25 cellular contexts compared by ENCODE assay signal in genomic region chr3:114712728-114713492, GRCh38.
DNase-seq lines count a peak whose midpoint lies in the region; ATAC-seq, FAIRE-seq and TF ChIP-seq lines count a peak whose summit lies in the region.
"Had no signal": no experiment of that assay in that cellular context is flagged by ENCODE, and none has a peak within 500 bp of the region (broad histone marks: within the 10 kb centered on the region; RNA-seq: fewer than 3 reads in every experiment).

No MANE protein-coding gene starts in this region.

- no peaks in the 10 kb centered on the region for H4K20me1 ChIP-seq in keratinocyte (ENCODE audit: control insufficient read depth, extremely low read depth, insufficient read depth, low read length)

- H3K27me3 ChIP-seq in keratinocyte (ENCODE audit: control insufficient read depth, extremely low read depth, insufficient read depth, low read length) = no peaks in the 10 kb centered on the region
- H3K27me3 ChIP-seq: SJCRH30 had no signal

- no peaks in the 10 kb centered on the region for H3K79me2 ChIP-seq in keratinocyte (ENCODE audit: control insufficient read depth, insufficient read depth, low read length)

- H3K27ac ChIP-seq in keratinocyte (ENCODE audit: control insufficient read depth, insufficient read depth, low read length) = no peak overlapping the region
- H3K27ac ChIP-seq: SJCRH30 had no signal

- TF ChIP-seq CTCF in fibroblast of mammary gland (conservative IDR thresholded peaks at IDR 0.05; ENCODE audit: control insufficient read depth, insufficient read depth, low read depth, low read length) (no peak), keratinocyte (optimal IDR thresholded peaks at IDR 0.05 in 1 of 3, IDR thresholded peaks at IDR 0.05 in 1 of 3, conservative IDR thresholded peaks at IDR 0.05 in 1 of 3; ENCODE audit: extremely low read depth in 1 of 3, insufficient read depth in 2 of 3, low read length in 3 of 3) (no peak)

- intact Hi-C loops in Right ventricle myocardium inferior (cut with DNase I) (no loop called here), left cardiac atrium (cut with DNase I) (no loop called here)

- FAIRE-seq in keratinocyte (lab: Jason Lieb, UNC) = peak; percentile 29
- FAIRE-seq: GM12891, GM19239, H1, HTR-8/SVneo had no signal

- DNase-seq in Right ventricle myocardium inferior (ENCODE audit: missing footprints) (no peak), left cardiac atrium (no peak), fibroblast of mammary gland (ENCODE audit: low read depth) (peak; percentile 17), keratinocyte (ENCODE audit: low read depth, low spot score) (no peak), NCI-H128 (lab: John Stamatoyannopoulos, UW; ENCODE audit: unreplicated experiment) (no peak), NCI-H2029 treated with DMSO at 0.1 percent for 48 hours (lab: John Stamatoyannopoulos, UW) (no peak)
- DNase-seq: AML-193; C1 segment of cervical spinal cord; Calu3; CD8-positive, alpha-beta memory T cell; DMS153; KG1; NCI-H1105; NCI-H2081; NCI-H2171 treated with DMSO at 0.1 percent for 48 hours; NCI-H524 treated with DMSO at 0.1 percent for 48 hours; NCI-H82; SJCRH30 had no signal

- no peaks in the 10 kb centered on the region for H3K4me1 ChIP-seq in keratinocyte (ENCODE audit: control insufficient read depth, extremely low read depth, insufficient read depth, low read length)
- H3K4me1 ChIP-seq: SJCRH30 had no signal

- ATAC-seq in Right ventricle myocardium inferior = peak; percentile 62
- ATAC-seq in left cardiac atrium = no peak
- no peak for ATAC-seq in GM19452 (IDR thresholded peaks at IDR 0.05; ENCODE audit: unreplicated experiment)
- ATAC-seq: HCT116, Panc1 had no signal

- H3K4me2 ChIP-seq in keratinocyte (ENCODE audit: control insufficient read depth, extremely low read depth, insufficient read depth, low read depth, low read length) = peak overlapping the region; percentile 6

- no peak overlapping the region for H2AFZ ChIP-seq in keratinocyte (ENCODE audit: control insufficient read depth, low read length)

- no peak overlapping the region for H3K9ac ChIP-seq in keratinocyte (ENCODE audit: control insufficient read depth, extremely low read depth, insufficient read depth, low read length)

- dilution Hi-C loops in keratinocyte (cut with MboI; ENCODE audit: extremely low pct_ligation_motif_present, low sequenced_read_pairs) = no loop called here

- H3K36me3 ChIP-seq in keratinocyte (ENCODE audit: control insufficient read depth in 2 of 2, extremely low read depth in 1 of 2, insufficient read depth in 2 of 2, low read length in 2 of 2) = no peaks in the 10 kb centered on the region
- H3K36me3 ChIP-seq: SJCRH30 had no signal

- H3K9me3 ChIP-seq in keratinocyte (ENCODE audit: control insufficient read depth, low read depth, low read length) = no peaks in the 10 kb centered on the region
- H3K9me3 ChIP-seq: SJCRH30 had no signal

- H3K9me1 ChIP-seq in keratinocyte (ENCODE audit: control insufficient read depth, extremely low read depth, insufficient read depth, low read length) = no peaks in the 10 kb centered on the region

- H3K4me3 ChIP-seq in fibroblast of mammary gland (ENCODE audit: control insufficient read depth, low read depth, low read length) (no peak overlapping the region), keratinocyte (ENCODE audit: control insufficient read depth in 2 of 3, extremely low read depth in 1 of 3, insufficient read depth in 2 of 3, low read depth in 1 of 3, low read length in 3 of 3) (no peak overlapping the region)
- H3K4me3 ChIP-seq: SJCRH30 had no signal
